ENCODE assay signal across 16 cellular contexts in genomic region chr12:95339086-95339788, GRCh38.
DNase-seq lines count a peak whose midpoint lies in the region; ATAC-seq, FAIRE-seq and TF ChIP-seq lines count a peak whose summit lies in the region.
"Had no signal": no experiment of that assay in that cellular context is flagged by ENCODE, and none has a peak within 500 bp of the region (broad histone marks: within the 10 kb centered on the region; RNA-seq: fewer than 3 reads in every experiment).

No MANE protein-coding gene starts in this region.

- TF ChIP-seq POLR2A in A549 (IDR thresholded peaks at IDR 0.05; ENCODE audit: low read length), result no peak
- TF ChIP-seq POLR2A in NB4 (IDR thresholded peaks at IDR 0.05; ENCODE audit: extremely low read depth, insufficient read length), result no peak

- TF ChIP-seq EP300 in A549 (IDR thresholded peaks at IDR 0.05), result no peak

- H3K4me3 Mint-ChIP-seq in osteocyte (ENCODE audit: unreplicated experiment), result no peak overlapping the region
- H3K4me3 Mint-ChIP-seq: H9 had no signal

- H3K4me1 ChIP-seq in A549, result peaks cover 45% of the 10 kb centered on the region

- no peak for TF ChIP-seq CTCF in A549 (IDR thresholded peaks at IDR 0.05)
- TF ChIP-seq CTCF in NB4 (IDR thresholded peaks at IDR 0.05; ENCODE audit: low read depth, low read length), result no peak
- no peak for TF ChIP-seq CTCF in osteocyte (IDR thresholded peaks at IDR 0.05)

- H3K27ac ChIP-seq in A549, result peak overlapping the region; percentile 29 to 55; a peak in 5 of 6 replicates
- H3K27ac ChIP-seq: BLaER1 treated with 17β-estradiol and CSF1 and Interleukin-3, amounts not matched to agents 10 nM and 100 nM; KMS-11; SJCRH30 had no signal

- no peaks in the 10 kb centered on the region for H3K36me3 Mint-ChIP-seq in activated naive CD4-positive, alpha-beta T cell treated with anti-CD3 and anti-CD28 coated beads, Interleukin-2, amount 50 U/mL, for 72 hours
- H3K36me3 Mint-ChIP-seq in osteocyte (ENCODE audit: unreplicated experiment), result no peaks in the 10 kb centered on the region

- POLR2A ChIA-PET in A549 (lab: Yijun Ruan, JAX), result interaction anchor here (1.7 kb wide), 1 partner anchor 134 kb away, joined by 5 read pairs; the partner anchor contains the start of gene METAP2

- H3K9me3 ChIP-seq in A549, result 0 out of 3 replicates have a peak, but pooled peaks cover 2% of the 10 kb centered on the region
- H3K9me3 ChIP-seq: BLaER1 treated with 17β-estradiol and CSF1 and Interleukin-3, amounts not matched to agents 10 nM and 100 nM; SJCRH30 had no signal

- H3K4me2 ChIP-seq in A549, result no peak overlapping the region
- H3K4me2 ChIP-seq: BLaER1 treated with 17β-estradiol and CSF1 and Interleukin-3, amounts not matched to agents 10 nM and 100 nM; KMS-11 had no signal

- CTCF ChIA-PET in A549 (lab: Yijun Ruan, JAX), result interaction anchor here (0.5 to 4.0 kb wide), 14 partner anchors 11 to 831 kb away, joined by 3 to 22 read pairs (median 3); partner anchors contain the start of genes FGD6, NR2C1 and VEZT

- TF ChIP-seq RAD21 in A549 (conservative IDR thresholded peaks at IDR 0.05 in 1 of 2, IDR thresholded peaks at IDR 0.05 in 1 of 2), result no peak

- peaks cover 3 to 5% of the 10 kb centered on the region in 2 donors for H3K9me3 Mint-ChIP-seq in activated naive CD4-positive, alpha-beta T cell treated with anti-CD3 and anti-CD28 coated beads, Interleukin-2, amount 50 U/mL, for 72 hours
- no peaks in the 10 kb centered on the region for H3K9me3 Mint-ChIP-seq in osteocyte (ENCODE audit: unreplicated experiment)
- H3K9me3 Mint-ChIP-seq: H9 had no signal

- ATAC-seq in A549, result no peak
- ATAC-seq in esophagus mucosa, result peak; percentile 40
- ATAC-seq in activated naive CD4-positive, alpha-beta T cell treated with anti-CD3 and anti-CD28 coated beads, Interleukin-2, amount 50 U/mL, for 72 hours, result no peak

- no peak for FAIRE-seq in A549 (lab: Jason Lieb, UNC)

- no peak overlapping the region for H3K4me3 ChIP-seq in A549
- H3K4me3 ChIP-seq in NB4 (ENCODE audit: low read depth, low read length), result no peak overlapping the region
- H3K4me3 ChIP-seq: BLaER1 treated with 17β-estradiol and CSF1 and Interleukin-3, amounts not matched to agents 10 nM and 100 nM; SJCRH30 had no signal

- no peak overlapping the region for H3K27ac Mint-ChIP-seq in activated naive CD4-positive, alpha-beta T cell treated with anti-CD3 and anti-CD28 coated beads, Interleukin-2, amount 50 U/mL, for 72 hours
- no peak overlapping the region for H3K27ac Mint-ChIP-seq in osteocyte (ENCODE audit: unreplicated experiment)

- peaks cover 23% of the 10 kb centered on the region for H3K4me1 Mint-ChIP-seq in osteocyte (ENCODE audit: unreplicated experiment)

- 84% methylated on average over 2 of the region's 2 CpGs for WGBS in A549 (ENCODE audit: missing lambda C conversion rate)

- H3K27me3 Mint-ChIP-seq in osteocyte (ENCODE audit: unreplicated experiment), result no peaks in the 10 kb centered on the region

- DNase-seq in A549 (ENCODE audit: low read depth in 1 of 2, low spot score in 1 of 2), result no peak
- peak; percentile 48 for DNase-seq in ELR (ENCODE audit: low read depth)
- DNase-seq in NB4 (ENCODE audit: low read depth), result peak; percentile 13
- no peak for DNase-seq in NCI-H1105 (lab: John Stamatoyannopoulos, UW)
- no peak for DNase-seq in activated naive CD4-positive, alpha-beta T cell treated with anti-CD3 and anti-CD28 coated beads, Interleukin-2, amount 50 U/mL, for 72 hours (ENCODE audit: low spot score in 2 of 2)
- no peak for DNase-seq in epidermal melanocyte (ENCODE audit: insufficient read length, low spot score)
- no peak for DNase-seq in osteocyte (ENCODE audit: extremely low spot score, unreplicated experiment)
- DNase-seq: DMS 273 treated with DMSO at 0.1 percent for 48 hours, H9, NCI-H187 treated with DMSO at 0.1 percent for 48 hours, NCI-H446, NCI-H69 had no signal

TF ChIP-seq in A549, 52 proteins besides CTCF, POLR2A, EP300 and RAD21:
- TF ChIP-seq FOXS1 (CRISPR knock-in tag; IDR thresholded peaks at IDR 0.05) (no peak), ZFP36 (IDR thresholded peaks at IDR 0.05; ENCODE audit: borderline replicate concordance, partially characterized antibody) (peak; percentile 36)
TF ChIP-seq in A549: peak in this region for 1.

Comparison
In these comparisons a context has a peak if more than half of its experiments do, and no peak if none do; other contexts are left out.
1. DNase-seq: peak in ELR (single experiment) and NB4 (single experiment); none in A549 (0 of 2), NCI-H1105 (single experiment), activated naive CD4-positive, alpha-beta T cell treated with anti-CD3 and anti-CD28 coated beads, Interleukin-2, amount 50 U/mL, for 72 hours (0 of 2), epidermal melanocyte (single experiment) and osteocyte (single experiment).